ENCODE assay signal across 1 cellular context in the genomic region with DNA sequence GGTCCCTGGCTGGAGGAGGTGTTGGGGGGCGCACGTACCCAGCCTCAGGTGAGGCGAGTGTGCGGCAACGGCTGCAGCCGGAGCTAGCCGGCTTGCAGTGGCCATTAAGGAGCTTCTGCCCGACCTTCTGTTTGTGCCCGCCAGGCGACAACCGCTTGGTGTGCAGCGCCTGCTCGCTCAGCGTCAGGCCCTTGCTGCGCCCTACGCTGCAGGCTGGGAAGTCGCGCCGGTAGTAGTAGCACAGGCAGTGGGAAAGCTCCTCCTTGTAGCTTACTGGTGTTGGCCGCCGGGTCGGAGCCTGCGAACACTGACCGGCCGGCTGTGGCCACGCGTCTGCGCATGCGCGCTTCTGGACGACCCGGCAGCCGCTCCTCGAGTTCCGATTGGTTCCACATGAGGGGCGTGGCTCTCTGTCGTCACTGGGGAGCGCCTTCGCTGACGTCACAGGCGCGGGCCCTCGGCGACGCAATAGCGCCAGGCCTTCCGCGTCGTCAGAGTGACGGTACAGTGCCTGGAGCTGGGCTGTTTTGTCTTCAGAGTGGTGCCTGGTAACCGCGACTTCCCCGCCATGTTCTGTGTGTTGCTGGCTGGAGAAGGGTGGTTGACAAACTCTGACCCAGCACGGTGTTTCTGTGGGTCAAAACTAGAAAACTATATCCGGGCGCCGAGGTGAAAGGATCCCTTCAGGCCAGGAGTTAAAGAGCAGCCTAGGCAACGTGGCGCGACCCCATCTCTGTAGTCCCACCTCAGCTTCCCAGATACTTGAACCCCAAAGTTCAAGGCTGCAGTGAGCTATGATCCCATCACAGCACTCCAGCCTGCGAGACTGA.
TF ChIP-seq lines count a peak whose summit lies in the region.

No MANE protein-coding gene starts in this region.

TF ChIP-seq in GM12878, 131 proteins besides CTCF, POLR2A, EP300 and RAD21 (continued from another document and continues in another):
- TF ChIP-seq, protein P1, sequence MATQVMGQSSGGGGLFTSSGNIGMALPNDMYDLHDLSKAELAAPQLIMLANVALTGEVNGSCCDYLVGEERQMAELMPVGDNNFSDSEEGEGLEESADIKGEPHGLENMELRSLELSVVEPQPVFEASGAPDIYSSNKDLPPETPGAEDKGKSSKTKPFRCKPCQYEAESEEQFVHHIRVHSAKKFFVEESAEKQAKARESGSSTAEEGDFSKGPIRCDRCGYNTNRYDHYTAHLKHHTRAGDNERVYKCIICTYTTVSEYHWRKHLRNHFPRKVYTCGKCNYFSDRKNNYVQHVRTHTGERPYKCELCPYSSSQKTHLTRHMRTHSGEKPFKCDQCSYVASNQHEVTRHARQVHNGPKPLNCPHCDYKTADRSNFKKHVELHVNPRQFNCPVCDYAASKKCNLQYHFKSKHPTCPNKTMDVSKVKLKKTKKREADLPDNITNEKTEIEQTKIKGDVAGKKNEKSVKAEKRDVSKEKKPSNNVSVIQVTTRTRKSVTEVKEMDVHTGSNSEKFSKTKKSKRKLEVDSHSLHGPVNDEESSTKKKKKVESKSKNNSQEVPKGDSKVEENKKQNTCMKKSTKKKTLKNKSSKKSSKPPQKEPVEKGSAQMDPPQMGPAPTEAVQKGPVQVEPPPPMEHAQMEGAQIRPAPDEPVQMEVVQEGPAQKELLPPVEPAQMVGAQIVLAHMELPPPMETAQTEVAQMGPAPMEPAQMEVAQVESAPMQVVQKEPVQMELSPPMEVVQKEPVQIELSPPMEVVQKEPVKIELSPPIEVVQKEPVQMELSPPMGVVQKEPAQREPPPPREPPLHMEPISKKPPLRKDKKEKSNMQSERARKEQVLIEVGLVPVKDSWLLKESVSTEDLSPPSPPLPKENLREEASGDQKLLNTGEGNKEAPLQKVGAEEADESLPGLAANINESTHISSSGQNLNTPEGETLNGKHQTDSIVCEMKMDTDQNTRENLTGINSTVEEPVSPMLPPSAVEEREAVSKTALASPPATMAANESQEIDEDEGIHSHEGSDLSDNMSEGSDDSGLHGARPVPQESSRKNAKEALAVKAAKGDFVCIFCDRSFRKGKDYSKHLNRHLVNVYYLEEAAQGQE (IDR thresholded peaks at IDR 0.05; ENCODE audit: low read depth, low read length), result no peak
- TF ChIP-seq, protein P2, sequence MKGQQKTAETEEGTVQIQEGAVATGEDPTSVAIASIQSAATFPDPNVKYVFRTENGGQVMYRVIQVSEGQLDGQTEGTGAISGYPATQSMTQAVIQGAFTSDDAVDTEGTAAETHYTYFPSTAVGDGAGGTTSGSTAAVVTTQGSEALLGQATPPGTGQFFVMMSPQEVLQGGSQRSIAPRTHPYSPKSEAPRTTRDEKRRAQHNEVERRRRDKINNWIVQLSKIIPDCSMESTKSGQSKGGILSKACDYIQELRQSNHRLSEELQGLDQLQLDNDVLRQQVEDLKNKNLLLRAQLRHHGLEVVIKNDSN (IDR thresholded peaks at IDR 0.05; ENCODE audit: borderline replicate concordance, extremely low read length, insufficient read depth, low read depth, low read length), result no peak
- TF ChIP-seq, protein P3, sequence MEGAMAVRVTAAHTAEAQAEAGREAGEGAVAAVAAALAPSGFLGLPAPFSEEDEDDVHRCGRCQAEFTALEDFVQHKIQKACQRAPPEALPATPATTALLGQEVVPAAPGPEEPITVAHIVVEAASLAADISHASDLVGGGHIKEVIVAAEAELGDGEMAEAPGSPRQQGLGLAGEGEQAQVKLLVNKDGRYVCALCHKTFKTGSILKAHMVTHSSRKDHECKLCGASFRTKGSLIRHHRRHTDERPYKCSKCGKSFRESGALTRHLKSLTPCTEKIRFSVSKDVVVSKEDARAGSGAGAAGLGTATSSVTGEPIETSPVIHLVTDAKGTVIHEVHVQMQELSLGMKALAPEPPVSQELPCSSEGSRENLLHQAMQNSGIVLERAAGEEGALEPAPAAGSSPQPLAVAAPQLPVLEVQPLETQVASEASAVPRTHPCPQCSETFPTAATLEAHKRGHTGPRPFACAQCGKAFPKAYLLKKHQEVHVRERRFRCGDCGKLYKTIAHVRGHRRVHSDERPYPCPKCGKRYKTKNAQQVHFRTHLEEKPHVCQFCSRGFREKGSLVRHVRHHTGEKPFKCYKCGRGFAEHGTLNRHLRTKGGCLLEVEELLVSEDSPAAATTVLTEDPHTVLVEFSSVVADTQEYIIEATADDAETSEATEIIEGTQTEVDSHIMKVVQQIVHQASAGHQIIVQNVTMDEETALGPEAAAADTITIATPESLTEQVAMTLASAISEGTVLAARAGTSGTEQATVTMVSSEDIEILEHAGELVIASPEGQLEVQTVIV (IDR thresholded peaks at IDR 0.05; ENCODE audit: borderline replicate concordance, partially characterized antibody), result peak; percentile 37
- TF ChIP-seq TCF7 (IDR thresholded peaks at IDR 0.05; ENCODE audit: borderline replicate concordance), result no peak
- no peak for TF ChIP-seq FOXM1 (IDR thresholded peaks at IDR 0.05; ENCODE audit: low read depth, low read length)
- TF ChIP-seq, protein P4, sequence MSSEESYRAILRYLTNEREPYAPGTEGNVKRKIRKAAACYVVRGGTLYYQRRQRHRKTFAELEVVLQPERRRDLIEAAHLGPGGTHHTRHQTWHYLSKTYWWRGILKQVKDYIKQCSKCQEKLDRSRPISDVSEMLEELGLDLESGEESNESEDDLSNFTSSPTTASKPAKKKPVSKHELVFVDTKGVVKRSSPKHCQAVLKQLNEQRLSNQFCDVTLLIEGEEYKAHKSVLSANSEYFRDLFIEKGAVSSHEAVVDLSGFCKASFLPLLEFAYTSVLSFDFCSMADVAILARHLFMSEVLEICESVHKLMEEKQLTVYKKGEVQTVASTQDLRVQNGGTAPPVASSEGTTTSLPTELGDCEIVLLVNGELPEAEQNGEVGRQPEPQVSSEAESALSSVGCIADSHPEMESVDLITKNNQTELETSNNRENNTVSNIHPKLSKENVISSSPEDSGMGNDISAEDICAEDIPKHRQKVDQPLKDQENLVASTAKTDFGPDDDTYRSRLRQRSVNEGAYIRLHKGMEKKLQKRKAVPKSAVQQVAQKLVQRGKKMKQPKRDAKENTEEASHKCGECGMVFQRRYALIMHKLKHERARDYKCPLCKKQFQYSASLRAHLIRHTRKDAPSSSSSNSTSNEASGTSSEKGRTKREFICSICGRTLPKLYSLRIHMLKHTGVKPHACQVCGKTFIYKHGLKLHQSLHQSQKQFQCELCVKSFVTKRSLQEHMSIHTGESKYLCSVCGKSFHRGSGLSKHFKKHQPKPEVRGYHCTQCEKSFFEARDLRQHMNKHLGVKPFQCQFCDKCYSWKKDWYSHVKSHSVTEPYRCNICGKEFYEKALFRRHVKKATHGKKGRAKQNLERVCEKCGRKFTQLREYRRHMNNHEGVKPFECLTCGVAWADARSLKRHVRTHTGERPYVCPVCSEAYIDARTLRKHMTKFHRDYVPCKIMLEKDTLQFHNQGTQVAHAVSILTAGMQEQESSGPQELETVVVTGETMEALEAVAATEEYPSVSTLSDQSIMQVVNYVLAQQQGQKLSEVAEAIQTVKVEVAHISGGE (CRISPR knock-in tag; IDR thresholded peaks at IDR 0.05), result no peak
- TF ChIP-seq, protein P5, sequence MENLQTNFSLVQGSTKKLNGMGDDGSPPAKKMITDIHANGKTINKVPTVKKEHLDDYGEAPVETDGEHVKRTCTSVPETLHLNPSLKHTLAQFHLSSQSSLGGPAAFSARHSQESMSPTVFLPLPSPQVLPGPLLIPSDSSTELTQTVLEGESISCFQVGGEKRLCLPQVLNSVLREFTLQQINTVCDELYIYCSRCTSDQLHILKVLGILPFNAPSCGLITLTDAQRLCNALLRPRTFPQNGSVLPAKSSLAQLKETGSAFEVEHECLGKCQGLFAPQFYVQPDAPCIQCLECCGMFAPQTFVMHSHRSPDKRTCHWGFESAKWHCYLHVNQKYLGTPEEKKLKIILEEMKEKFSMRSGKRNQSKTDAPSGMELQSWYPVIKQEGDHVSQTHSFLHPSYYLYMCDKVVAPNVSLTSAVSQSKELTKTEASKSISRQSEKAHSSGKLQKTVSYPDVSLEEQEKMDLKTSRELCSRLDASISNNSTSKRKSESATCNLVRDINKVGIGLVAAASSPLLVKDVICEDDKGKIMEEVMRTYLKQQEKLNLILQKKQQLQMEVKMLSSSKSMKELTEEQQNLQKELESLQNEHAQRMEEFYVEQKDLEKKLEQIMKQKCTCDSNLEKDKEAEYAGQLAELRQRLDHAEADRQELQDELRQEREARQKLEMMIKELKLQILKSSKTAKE (IDR thresholded peaks at IDR 0.05; ENCODE audit: low read depth, poor library complexity, severe bottlenecking), result no peak
- no peak for TF ChIP-seq EZH2 (IDR thresholded peaks at IDR 0.05; ENCODE audit: borderline replicate concordance, control insufficient read depth, low read depth, low read length)
- no peak for TF ChIP-seq ZZZ3 (IDR thresholded peaks at IDR 0.05; ENCODE audit: control insufficient read depth, insufficient read length, low read depth)
- TF ChIP-seq ASH2L (IDR thresholded peaks at IDR 0.05; ENCODE audit: borderline replicate concordance, low read depth), result no peak
- TF ChIP-seq, protein P6, sequence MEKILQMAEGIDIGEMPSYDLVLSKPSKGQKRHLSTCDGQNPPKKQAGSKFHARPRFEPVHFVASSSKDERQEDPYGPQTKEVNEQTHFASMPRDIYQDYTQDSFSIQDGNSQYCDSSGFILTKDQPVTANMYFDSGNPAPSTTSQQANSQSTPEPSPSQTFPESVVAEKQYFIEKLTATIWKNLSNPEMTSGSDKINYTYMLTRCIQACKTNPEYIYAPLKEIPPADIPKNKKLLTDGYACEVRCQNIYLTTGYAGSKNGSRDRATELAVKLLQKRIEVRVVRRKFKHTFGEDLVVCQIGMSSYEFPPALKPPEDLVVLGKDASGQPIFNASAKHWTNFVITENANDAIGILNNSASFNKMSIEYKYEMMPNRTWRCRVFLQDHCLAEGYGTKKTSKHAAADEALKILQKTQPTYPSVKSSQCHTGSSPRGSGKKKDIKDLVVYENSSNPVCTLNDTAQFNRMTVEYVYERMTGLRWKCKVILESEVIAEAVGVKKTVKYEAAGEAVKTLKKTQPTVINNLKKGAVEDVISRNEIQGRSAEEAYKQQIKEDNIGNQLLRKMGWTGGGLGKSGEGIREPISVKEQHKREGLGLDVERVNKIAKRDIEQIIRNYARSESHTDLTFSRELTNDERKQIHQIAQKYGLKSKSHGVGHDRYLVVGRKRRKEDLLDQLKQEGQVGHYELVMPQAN (conservative IDR thresholded peaks at IDR 0.05), result peak; percentile 67
- no peak for TF ChIP-seq ZNF217 (IDR thresholded peaks at IDR 0.05)
- peak; percentile 60; the same call in 1 of the 2 replicates for TF ChIP-seq BRCA1 (IDR thresholded peaks at IDR 0.05; ENCODE audit: low read depth, low read length)
- TF ChIP-seq, protein P7, sequence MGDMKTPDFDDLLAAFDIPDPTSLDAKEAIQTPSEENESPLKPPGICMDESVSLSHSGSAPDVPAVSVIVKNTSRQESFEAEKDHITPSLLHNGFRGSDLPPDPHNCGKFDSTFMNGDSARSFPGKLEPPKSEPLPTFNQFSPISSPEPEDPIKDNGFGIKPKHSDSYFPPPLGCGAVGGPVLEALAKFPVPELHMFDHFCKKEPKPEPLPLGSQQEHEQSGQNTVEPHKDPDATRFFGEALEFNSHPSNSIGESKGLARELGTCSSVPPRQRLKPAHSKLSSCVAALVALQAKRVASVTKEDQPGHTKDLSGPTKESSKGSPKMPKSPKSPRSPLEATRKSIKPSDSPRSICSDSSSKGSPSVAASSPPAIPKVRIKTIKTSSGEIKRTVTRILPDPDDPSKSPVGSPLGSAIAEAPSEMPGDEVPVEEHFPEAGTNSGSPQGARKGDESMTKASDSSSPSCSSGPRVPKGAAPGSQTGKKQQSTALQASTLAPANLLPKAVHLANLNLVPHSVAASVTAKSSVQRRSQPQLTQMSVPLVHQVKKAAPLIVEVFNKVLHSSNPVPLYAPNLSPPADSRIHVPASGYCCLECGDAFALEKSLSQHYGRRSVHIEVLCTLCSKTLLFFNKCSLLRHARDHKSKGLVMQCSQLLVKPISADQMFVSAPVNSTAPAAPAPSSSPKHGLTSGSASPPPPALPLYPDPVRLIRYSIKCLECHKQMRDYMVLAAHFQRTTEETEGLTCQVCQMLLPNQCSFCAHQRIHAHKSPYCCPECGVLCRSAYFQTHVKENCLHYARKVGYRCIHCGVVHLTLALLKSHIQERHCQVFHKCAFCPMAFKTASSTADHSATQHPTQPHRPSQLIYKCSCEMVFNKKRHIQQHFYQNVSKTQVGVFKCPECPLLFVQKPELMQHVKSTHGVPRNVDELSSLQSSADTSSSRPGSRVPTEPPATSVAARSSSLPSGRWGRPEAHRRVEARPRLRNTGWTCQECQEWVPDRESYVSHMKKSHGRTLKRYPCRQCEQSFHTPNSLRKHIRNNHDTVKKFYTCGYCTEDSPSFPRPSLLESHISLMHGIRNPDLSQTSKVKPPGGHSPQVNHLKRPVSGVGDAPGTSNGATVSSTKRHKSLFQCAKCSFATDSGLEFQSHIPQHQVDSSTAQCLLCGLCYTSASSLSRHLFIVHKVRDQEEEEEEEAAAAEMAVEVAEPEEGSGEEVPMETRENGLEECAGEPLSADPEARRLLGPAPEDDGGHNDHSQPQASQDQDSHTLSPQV (IDR thresholded peaks at IDR 0.05), result no peak; the same call in 1 of the 2 replicates
- no peak for TF ChIP-seq CHD4 (IDR thresholded peaks at IDR 0.05)
- TF ChIP-seq CHD1 (IDR thresholded peaks at IDR 0.05; ENCODE audit: low read depth, low read length), result no peak
- TF ChIP-seq, protein P8, sequence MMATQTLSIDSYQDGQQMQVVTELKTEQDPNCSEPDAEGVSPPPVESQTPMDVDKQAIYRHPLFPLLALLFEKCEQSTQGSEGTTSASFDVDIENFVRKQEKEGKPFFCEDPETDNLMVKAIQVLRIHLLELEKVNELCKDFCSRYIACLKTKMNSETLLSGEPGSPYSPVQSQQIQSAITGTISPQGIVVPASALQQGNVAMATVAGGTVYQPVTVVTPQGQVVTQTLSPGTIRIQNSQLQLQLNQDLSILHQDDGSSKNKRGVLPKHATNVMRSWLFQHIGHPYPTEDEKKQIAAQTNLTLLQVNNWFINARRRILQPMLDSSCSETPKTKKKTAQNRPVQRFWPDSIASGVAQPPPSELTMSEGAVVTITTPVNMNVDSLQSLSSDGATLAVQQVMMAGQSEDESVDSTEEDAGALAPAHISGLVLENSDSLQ (IDR thresholded peaks at IDR 0.05), result peak; percentile 53; the same call in 1 of the 2 replicates
- TF ChIP-seq, protein P9, sequence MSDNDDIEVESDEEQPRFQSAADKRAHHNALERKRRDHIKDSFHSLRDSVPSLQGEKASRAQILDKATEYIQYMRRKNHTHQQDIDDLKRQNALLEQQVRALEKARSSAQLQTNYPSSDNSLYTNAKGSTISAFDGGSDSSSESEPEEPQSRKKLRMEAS (IDR thresholded peaks at IDR 0.05; ENCODE audit: low read depth, low read length), result no peak
- TF ChIP-seq HDAC6 (IDR thresholded peaks at IDR 0.05; ENCODE audit: unreplicated experiment), result peak; percentile 10
- no peak for TF ChIP-seq EGR1 (IDR thresholded peaks at IDR 0.05; ENCODE audit: borderline replicate concordance in 1 of 2, low read depth in 2 of 2, low read length in 2 of 2)
